7 cellular contexts compared by ENCODE assay signal in genomic region chr19:19137556-19138109, GRCh38. TPM values are rescaled to one million over a fixed set of nuclear protein-coding genes. Genes with fewer than 3 reads are reported as not detected.
A peak's percentile ranks its signal among the peaks of the same experiment; 100 is the strongest.
DNase-seq lines count a peak whose midpoint lies in the region; ATAC-seq lines count a peak whose summit lies in the region.
"Had no signal": no experiment of that assay in that cellular context is flagged by ENCODE, and none has a peak within 500 bp of the region (broad histone marks: within the 10 kb centered on the region; RNA-seq: fewer than 3 reads in every experiment).

No MANE protein-coding gene starts in this region.

- peak overlapping the region; percentile 93 for H3K27ac Mint-ChIP-seq in activated T-helper 1 cell treated with anti-CD3 and anti-CD28 coated beads, Interleukin-12 subunit alpha, Interleukin-12 subunit beta, Interleukin-2, Interleukin-4 antibody, amounts not matched to agents 30 ng/mL and 10 ng/mL and 1 ng/mL, durations not matched to agents 14 hours and 24 hours and 36 hours
- H3K27ac Mint-ChIP-seq in memory B cell = peak overlapping the region; percentile 76

- no peaks in the 10 kb centered on the region for H3K9me3 Mint-ChIP-seq in activated T-helper 1 cell treated with anti-CD3 and anti-CD28 coated beads, Interleukin-12 subunit alpha, Interleukin-12 subunit beta, Interleukin-2, Interleukin-4 antibody, amounts not matched to agents 30 ng/mL and 10 ng/mL and 1 ng/mL, durations not matched to agents 14 hours and 24 hours and 36 hours
- no peaks in the 10 kb centered on the region for H3K9me3 Mint-ChIP-seq in memory B cell

- H3K36me3 Mint-ChIP-seq in activated T-helper 1 cell treated with anti-CD3 and anti-CD28 coated beads, Interleukin-12 subunit alpha, Interleukin-12 subunit beta, Interleukin-2, Interleukin-4 antibody, amounts not matched to agents 30 ng/mL and 10 ng/mL and 1 ng/mL, durations not matched to agents 14 hours and 24 hours and 36 hours (ENCODE audit: low read depth) = peaks cover 3% of the 10 kb centered on the region
- peaks cover 2% of the 10 kb centered on the region for H3K36me3 Mint-ChIP-seq in memory B cell

- ATAC-seq in memory B cell (ENCODE audit: low read depth) (no peak), GM18517 (IDR thresholded peaks at IDR 0.05; ENCODE audit: unreplicated experiment) (no peak), GM21360 (IDR thresholded peaks at IDR 0.05; ENCODE audit: unreplicated experiment) (no peak), HG03432 (IDR thresholded peaks at IDR 0.05; ENCODE audit: unreplicated experiment) (no peak)

- DNase-seq in ELR (ENCODE audit: low read depth) (peak; percentile 42), memory B cell (ENCODE audit: low spot score in 2 of 2) (no peak)
- no peak for DNase-seq in activated T-helper 1 cell treated with anti-CD3 and anti-CD28 coated beads, Interleukin-12 subunit alpha, Interleukin-12 subunit beta, Interleukin-2, Interleukin-4 antibody, amounts not matched to agents 30 ng/mL and 10 ng/mL and 1 ng/mL, durations not matched to agents 14 hours and 24 hours and 36 hours (ENCODE audit: low spot score)

- H3K27me3 Mint-ChIP-seq in activated T-helper 1 cell treated with anti-CD3 and anti-CD28 coated beads, Interleukin-12 subunit alpha, Interleukin-12 subunit beta, Interleukin-2, Interleukin-4 antibody, amounts not matched to agents 30 ng/mL and 10 ng/mL and 1 ng/mL, durations not matched to agents 14 hours and 24 hours and 36 hours (ENCODE audit: insufficient read depth) = peaks cover 3% of the 10 kb centered on the region
- no peaks in the 10 kb centered on the region for H3K27me3 Mint-ChIP-seq in memory B cell

- peaks cover 22% of the 10 kb centered on the region for H3K4me1 Mint-ChIP-seq in activated T-helper 1 cell treated with anti-CD3 and anti-CD28 coated beads, Interleukin-12 subunit alpha, Interleukin-12 subunit beta, Interleukin-2, Interleukin-4 antibody, amounts not matched to agents 30 ng/mL and 10 ng/mL and 1 ng/mL, durations not matched to agents 14 hours and 24 hours and 36 hours (ENCODE audit: low read depth)
- H3K4me1 Mint-ChIP-seq in memory B cell = peaks cover 21% of the 10 kb centered on the region

- peak overlapping the region; percentile 92 for H3K4me3 Mint-ChIP-seq in activated T-helper 1 cell treated with anti-CD3 and anti-CD28 coated beads, Interleukin-12 subunit alpha, Interleukin-12 subunit beta, Interleukin-2, Interleukin-4 antibody, amounts not matched to agents 30 ng/mL and 10 ng/mL and 1 ng/mL, durations not matched to agents 14 hours and 24 hours and 36 hours
- peak overlapping the region; percentile 97 for H3K4me3 Mint-ChIP-seq in memory B cell

- intact Hi-C loops in activated T-helper 1 cell treated with anti-CD3 and anti-CD28 coated beads, Interleukin-12 subunit alpha, Interleukin-12 subunit beta, Interleukin-2, Interleukin-4 antibody, amounts not matched to agents 30 ng/mL and 10 ng/mL and 1 ng/mL, durations not matched to agents 14 hours and 24 hours and 36 hours (cut with micrococcal nuclease) = loop anchor here (1.0 to 2.0 kb wide), 9 partner anchors 9 to 218 kb away; partner anchors contain the start of genes BORCS8, COPE, DDX49 and MAU2

RNA-seq across cellular contexts. Expression of gene TMEM161A, which starts 0.6 kb away (rescaled TPM):
- total RNA-seq in activated T-helper 1 cell treated with anti-CD3 and anti-CD28 coated beads, Interleukin-12 subunit alpha, Interleukin-12 subunit beta, Interleukin-2, Interleukin-4 antibody, amounts not matched to agents 30 ng/mL and 10 ng/mL and 1 ng/mL, durations not matched to agents 14 hours and 24 hours and 36 hours = 46.0 and 48.9 TPM in 2 replicates

RNA-seq across cellular contexts. Expression of gene MEF2B, which starts 32.4 kb away (rescaled TPM):
- 1.7 and 2.2 TPM in 2 replicates for total RNA-seq in activated T-helper 1 cell treated with anti-CD3 and anti-CD28 coated beads, Interleukin-12 subunit alpha, Interleukin-12 subunit beta, Interleukin-2, Interleukin-4 antibody, amounts not matched to agents 30 ng/mL and 10 ng/mL and 1 ng/mL, durations not matched to agents 14 hours and 24 hours and 36 hours
- total RNA-seq: temporal lobe had no signal

RNA-seq across cellular contexts. Expression of gene BORCS8, which starts 54.3 kb away (rescaled TPM):
- 37.8 and 38.6 TPM in 2 replicates for total RNA-seq in activated T-helper 1 cell treated with anti-CD3 and anti-CD28 coated beads, Interleukin-12 subunit alpha, Interleukin-12 subunit beta, Interleukin-2, Interleukin-4 antibody, amounts not matched to agents 30 ng/mL and 10 ng/mL and 1 ng/mL, durations not matched to agents 14 hours and 24 hours and 36 hours

RNA-seq across cellular contexts. Expression of gene RFXANK, which starts 54.4 kb away (rescaled TPM):
- total RNA-seq in activated T-helper 1 cell treated with anti-CD3 and anti-CD28 coated beads, Interleukin-12 subunit alpha, Interleukin-12 subunit beta, Interleukin-2, Interleukin-4 antibody, amounts not matched to agents 30 ng/mL and 10 ng/mL and 1 ng/mL, durations not matched to agents 14 hours and 24 hours and 36 hours = 101 and 103 TPM in 2 replicates
